22 cellular contexts compared by ENCODE assay signal in the genomic region with DNA sequence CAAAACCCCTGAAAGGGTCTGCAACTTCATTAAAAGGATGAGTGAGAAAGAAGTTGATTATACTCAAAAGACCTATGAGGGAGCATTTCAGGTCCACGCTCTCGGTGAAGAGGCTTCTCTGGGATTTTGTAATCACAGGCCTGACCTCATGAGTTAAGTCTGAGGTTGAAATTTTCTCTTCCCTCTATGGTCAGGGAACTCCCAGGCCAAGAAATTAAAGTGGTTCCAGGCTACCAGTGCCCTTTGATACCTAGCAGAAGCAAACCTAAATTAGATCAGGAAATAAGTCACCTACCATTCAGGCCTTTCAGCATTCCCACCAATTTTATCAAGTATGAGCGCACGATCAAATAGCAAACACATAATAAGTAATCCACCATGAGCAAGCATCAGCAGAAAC.
"Had no signal": no experiment of that assay in that cellular context is flagged by ENCODE, and none has a peak within 500 bp of the region (broad histone marks: within the 10 kb centered on the region; RNA-seq: fewer than 3 reads in every experiment).

No MANE protein-coding gene starts in this region.

- H3K27ac ChIP-seq: skin epidermis, VCaP had no signal

- H3K4me3 ChIP-seq: skin epidermis had no signal

- DNase-seq: activated CD4-positive, alpha-beta T cell treated with anti-CD3 and anti-CD28 coated beads for 4 hours; activated CD8-positive, alpha-beta memory T cell treated with anti-CD3 and anti-CD28 coated beads, Interleukin-2, amount 50 U/mL, for 48 hours; activated CD8-positive, alpha-beta T cell treated with anti-CD3 and anti-CD28 coated beads, Interleukin-2, amount 10 ng/mL, durations not matched to agents 7 days and 5 days; activated gamma-delta T cell treated with Interleukin-2 at 50 U/mL for 16 hours; activated T-cell treated with anti-CD3 and anti-CD28 coated beads, Interleukin-2, amount 50 U/mL, for 72 hours; amygdala; central memory CD4-positive, alpha-beta T cell; cortex of kidney; effector CD8-positive, alpha-beta T cell; foreskin melanocyte; head of caudate nucleus; left colon; mammary epithelial cell; naive thymus-derived CD4-positive, alpha-beta T cell; stimulated activated CD4-positive, alpha-beta T cell treated with anti-CD3 and anti-CD28 coated beads, Interleukin-4, amount 100 ng/mL, for 24 hours; stimulated activated naive CD8-positive, alpha-beta T cell treated with anti-CD3 and anti-CD28 coated beads, Interleukin-15, Interleukin-2, amounts not matched to agents 100 U/mL and 50 U/mL, for 24 hours; T-helper 1 cell had no signal

- H3K4me3 Mint-ChIP-seq: activated CD8-positive, alpha-beta T cell treated with anti-CD3 and anti-CD28 coated beads, Interleukin-2, amount 10 ng/mL, durations not matched to agents 7 days and 5 days; activated naive CD8-positive, alpha-beta T cell; activated T-cell treated with anti-CD3 and anti-CD28 coated beads, Interleukin-2, amount 50 U/mL, for 72 hours; brain; naive thymus-derived CD4-positive, alpha-beta T cell; type B pancreatic cell had no signal

- H3K27me3 Mint-ChIP-seq: activated naive CD8-positive, alpha-beta T cell; brain; naive thymus-derived CD4-positive, alpha-beta T cell; type B pancreatic cell had no signal

- H3K27ac Mint-ChIP-seq: activated CD8-positive, alpha-beta T cell treated with anti-CD3 and anti-CD28 coated beads, Interleukin-2, amount 10 ng/mL, durations not matched to agents 7 days and 5 days; activated naive CD8-positive, alpha-beta T cell; activated T-cell treated with anti-CD3 and anti-CD28 coated beads, Interleukin-2, amount 50 U/mL, for 72 hours; brain; type B pancreatic cell had no signal

- ATAC-seq: activated CD8-positive, alpha-beta T cell treated with anti-CD3 and anti-CD28 coated beads, Interleukin-2, amount 10 ng/mL, durations not matched to agents 7 days and 5 days; activated T-cell treated with anti-CD3 and anti-CD28 coated beads, Interleukin-2, amount 50 U/mL, for 72 hours; left colon; naive thymus-derived CD4-positive, alpha-beta T cell; stimulated activated naive CD8-positive, alpha-beta T cell treated with anti-CD3 and anti-CD28 coated beads, Interleukin-15, Interleukin-2, amounts not matched to agents 100 U/mL and 50 U/mL, for 24 hours had no signal

- H3K9me3 Mint-ChIP-seq: activated T-cell treated with anti-CD3 and anti-CD28 coated beads, Interleukin-2, amount 50 U/mL, for 72 hours; naive thymus-derived CD4-positive, alpha-beta T cell; type B pancreatic cell had no signal
